In the genomic region with DNA sequence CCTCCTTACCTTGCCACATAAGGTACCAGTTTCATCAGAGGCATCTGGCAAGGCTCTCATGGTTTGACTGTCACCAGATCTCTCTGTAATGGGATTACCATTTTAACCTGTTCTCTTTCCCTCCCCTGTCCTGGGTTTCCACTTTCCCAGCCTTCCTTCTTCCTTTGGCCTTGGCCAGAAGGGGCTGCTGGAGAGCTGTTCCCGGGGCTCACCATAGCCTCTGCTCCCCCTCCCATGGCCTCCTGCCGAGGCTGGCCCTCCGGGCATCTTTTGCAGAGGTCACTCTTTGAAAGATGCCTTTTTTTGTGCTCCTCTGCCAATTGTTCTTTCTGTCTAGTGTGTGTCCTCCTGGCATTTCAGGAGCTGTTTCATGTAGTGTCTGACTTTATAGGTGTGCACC, we compare ENCODE assay signal across 22 cellular contexts.
A peak's percentile ranks its signal among the peaks of the same experiment; 100 is the strongest.
DNase-seq lines count a peak whose midpoint lies in the region; ATAC-seq and TF ChIP-seq lines count a peak whose summit lies in the region.
"Had no signal": no experiment of that assay in that cellular context is flagged by ENCODE, and none has a peak within 500 bp of the region (broad histone marks: within the 10 kb centered on the region; RNA-seq: fewer than 3 reads in every experiment).

No MANE protein-coding gene starts in this region.

- no peaks in the 10 kb centered on the region; the same call in 1 of the 2 replicates for H3K4me1 ChIP-seq in Karpas-422 (ENCODE audit: low read length)

- H4K20me1 ChIP-seq in Karpas-422 (ENCODE audit: insufficient read depth, low read depth, low read length) = peaks cover 15% of the 10 kb centered on the region; the same call in 1 of the 2 replicates

- no peaks in the 10 kb centered on the region for H3K9me3 ChIP-seq in Karpas-422 (ENCODE audit: low read length)
- H3K9me3 ChIP-seq: body of pancreas had no signal

- no peak overlapping the region for H2AFZ ChIP-seq in Karpas-422 (ENCODE audit: low read length)

- no peaks in the 10 kb centered on the region for H3K79me2 ChIP-seq in Karpas-422 (ENCODE audit: low read length)

- H3K4me2 ChIP-seq in Karpas-422 (ENCODE audit: low read depth, low read length, poor library complexity, severe bottlenecking) = no peak overlapping the region

- H3K4me3 Mint-ChIP-seq in chondrocyte (ENCODE audit: unreplicated experiment) = no peak overlapping the region
- no peak overlapping the region for H3K4me3 Mint-ChIP-seq in memory B cell
- H3K4me3 Mint-ChIP-seq: activated CD4-positive, alpha-beta memory T cell treated with anti-CD3 and anti-CD28 coated beads for 36 hours; natural killer cell treated with Interleukin-12 subunit alpha and Interleukin-12 subunit beta and Interleukin-15 and Interleukin-18, amount 100 ng/mL, for 72 hours; T-helper 2 cell treated with Interferon-gamma antibody and Interleukin-4, amounts not matched to agents 5 μg/mL and 100 μg/mL, for 36 hours had no signal

- no peak overlapping the region for H3K4me3 ChIP-seq in Karpas-422 (ENCODE audit: low read length)
- H3K4me3 ChIP-seq: body of pancreas, SK-N-MC had no signal

- TF ChIP-seq CTCF in chondrocyte (IDR thresholded peaks at IDR 0.05) = peak; percentile 44

- H3K36me3 Mint-ChIP-seq in chondrocyte (ENCODE audit: low read depth) (peaks cover 3% of the 10 kb centered on the region), memory B cell (peaks cover 18% of the 10 kb centered on the region)
- H3K36me3 Mint-ChIP-seq: natural killer cell treated with Interleukin-12 subunit alpha and Interleukin-12 subunit beta and Interleukin-15 and Interleukin-18, amount 100 ng/mL, for 72 hours had no signal

- no peak overlapping the region for H3K27ac ChIP-seq in Karpas-422 (ENCODE audit: low read length)
- H3K27ac ChIP-seq: body of pancreas, SK-N-MC, VCaP had no signal

- H3K9me3 Mint-ChIP-seq in chondrocyte (ENCODE audit: low read depth) (no peaks in the 10 kb centered on the region), memory B cell (no peaks in the 10 kb centered on the region)
- H3K9me3 Mint-ChIP-seq: activated CD4-positive, alpha-beta memory T cell treated with anti-CD3 and anti-CD28 coated beads for 36 hours; natural killer cell treated with Interleukin-12 subunit alpha and Interleukin-12 subunit beta and Interleukin-15 and Interleukin-18, amount 100 ng/mL, for 72 hours; T-helper 2 cell treated with Interferon-gamma antibody and Interleukin-4, amounts not matched to agents 5 μg/mL and 100 μg/mL, for 36 hours had no signal

- ATAC-seq in memory B cell (ENCODE audit: low read depth) (no peak), GM19395 (IDR thresholded peaks at IDR 0.05; ENCODE audit: unreplicated experiment) (no peak)
- ATAC-seq: body of pancreas; left colon; natural killer cell treated with Interleukin-12 subunit alpha and Interleukin-12 subunit beta and Interleukin-15 and Interleukin-18, amount 100 ng/mL, for 72 hours had no signal

- no peak overlapping the region for H3K9ac ChIP-seq in Karpas-422 (ENCODE audit: low read length)

- H3K27me3 ChIP-seq in Karpas-422 (ENCODE audit: low read length) = no peaks in the 10 kb centered on the region
- H3K27me3 ChIP-seq: body of pancreas had no signal

- no peak overlapping the region for H3K27ac Mint-ChIP-seq in chondrocyte (ENCODE audit: unreplicated experiment)
- H3K27ac Mint-ChIP-seq in memory B cell = peak overlapping the region; percentile 78
- H3K27ac Mint-ChIP-seq: activated CD4-positive, alpha-beta memory T cell treated with anti-CD3 and anti-CD28 coated beads for 36 hours; natural killer cell treated with Interleukin-12 subunit alpha and Interleukin-12 subunit beta and Interleukin-15 and Interleukin-18, amount 100 ng/mL, for 72 hours; T-helper 2 cell treated with Interferon-gamma antibody and Interleukin-4, amounts not matched to agents 5 μg/mL and 100 μg/mL, for 36 hours had no signal

- peak; percentile 78 for DNase-seq in ELF-1 (ENCODE audit: low read depth, low spot score)
- DNase-seq in NCI-H524 treated with DMSO at 0.1 percent for 48 hours (lab: John Stamatoyannopoulos, UW) = peak; percentile 57
- no peak for DNase-seq in chondrocyte (ENCODE audit: low spot score)
- no peak for DNase-seq in memory B cell (ENCODE audit: low spot score in 2 of 2)
- no peak for DNase-seq in DMS79 treated with DMSO at 0.1 percent for 48 hours (lab: John Stamatoyannopoulos, UW)
- no peak for DNase-seq in Karpas-422
- DNase-seq in hippocampal formation (lab: John Stamatoyannopoulos, UW) = no peak
- DNase-seq: activated CD4-positive, alpha-beta memory T cell treated with anti-CD3 and anti-CD28 coated beads for 36 hours; activated effector memory CD4-positive, alpha-beta T cell treated with anti-CD3 and anti-CD28 coated beads, Interleukin-2, amount 50 U/mL, for 16 hours; activated T-cell treated with anti-CD3 and anti-CD28 coated beads for 4 hours; body of pancreas; DMS153; left colon; NCI-H1092; NCI-H2029; NCI-H446; NK-92 treated with Interleukin-12 subunit alpha and Interleukin-12 subunit beta, amount 100 ng/mL, for 24 hours had no signal

- H3K36me3 ChIP-seq in Karpas-422 (ENCODE audit: insufficient read depth, low read length) = no peaks in the 10 kb centered on the region

- no peaks in the 10 kb centered on the region for H3K27me3 Mint-ChIP-seq in chondrocyte (ENCODE audit: low read depth)
- H3K27me3 Mint-ChIP-seq in memory B cell = no peaks in the 10 kb centered on the region
- H3K27me3 Mint-ChIP-seq: activated CD4-positive, alpha-beta memory T cell treated with anti-CD3 and anti-CD28 coated beads for 36 hours; natural killer cell treated with Interleukin-12 subunit alpha and Interleukin-12 subunit beta and Interleukin-15 and Interleukin-18, amount 100 ng/mL, for 72 hours had no signal

- H3K4me1 Mint-ChIP-seq in chondrocyte (ENCODE audit: low read depth) (peaks cover 7% of the 10 kb centered on the region), memory B cell (peaks cover 12% of the 10 kb centered on the region)

- no peaks in the 10 kb centered on the region for H3K9me2 ChIP-seq in Karpas-422 (replicated peaks; ENCODE audit: insufficient read depth, low read length)

Comparison
In these comparisons a context has a peak if more than half of its experiments do, and no peak if none do; other contexts are left out.
1. DNase-seq: peak in ELF-1 (single experiment) and NCI-H524 treated with DMSO at 0.1 percent for 48 hours (single experiment); none in chondrocyte (single experiment), memory B cell (0 of 2), DMS79 treated with DMSO at 0.1 percent for 48 hours (single experiment), Karpas-422 (single experiment) and hippocampal formation (0 of 2).